In genomic region chr2:159617080-159617479, GRCh38 we compare ENCODE assay signal across 7 cellular contexts. TPM values are rescaled to one million over a fixed set of nuclear protein-coding genes. Genes with fewer than 3 reads are reported as not detected.
DNase-seq lines count a peak whose midpoint lies in the region; ATAC-seq and TF ChIP-seq lines count a peak whose summit lies in the region.

No MANE protein-coding gene starts in this region.

- H2BK5ac ChIP-seq in IMR-90 (ENCODE audit: low read depth, low read length, poor library complexity, severe bottlenecking), result peak overlapping the region; percentile 95

- DNase-seq in IMR-90 (no peak), MCF 10A (ENCODE audit: unreplicated experiment) (no peak), right lobe of liver (no peak), thoracic aorta (ENCODE audit: low spot score) (no peak), GM03348 (ENCODE audit: low spot score) (no peak)
- DNase-seq in effector memory CD4-positive, alpha-beta T cell, result no peak

- H3K4me3 ChIP-seq in IMR-90 (ENCODE audit: insufficient read depth, low read depth, low read length) (peak overlapping the region; percentile 88), right lobe of liver (peak overlapping the region; percentile 66 to 68 (median 66)), thoracic aorta (peak overlapping the region; percentile 90)
- H3K4me3 ChIP-seq in effector memory CD4-positive, alpha-beta T cell (ENCODE audit: insufficient read depth, low read depth, low read length, poor library complexity, severe bottlenecking), result no peak overlapping the region

- H3K18ac ChIP-seq in IMR-90 (ENCODE audit: low read depth, low read length), result peak overlapping the region; percentile 49

- peaks cover 7% of the 10 kb centered on the region for H3K4me1 Mint-ChIP-seq in MCF 10A (ENCODE audit: insufficient read depth, unreplicated experiment)

- intact Hi-C loops in IMR-90 (cut with micrococcal nuclease), result loop anchor here (10.0 kb wide), 1 partner anchor 482 kb away; no protein-coding TSS in a partner anchor
- intact Hi-C loops in MCF 10A (cut with micrococcal nuclease), result loop anchor here (5.0 kb wide), 1 partner anchor 100 kb away; no protein-coding TSS in a partner anchor
- intact Hi-C loops in right lobe of liver (cut with DNase I), result loop anchor here in 1 of 2 donors (10.0 kb wide), 1 partner anchor 98 kb away; the partner anchor contains the start of gene MARCHF7

- H3K14ac ChIP-seq in IMR-90 (replicated peaks; ENCODE audit: low read depth, low read length), result no peak overlapping the region

- H2BK15ac ChIP-seq in IMR-90 (ENCODE audit: low read depth, low read length), result no peak overlapping the region

- no peaks in the 10 kb centered on the region for H4K20me1 ChIP-seq in IMR-90 (ENCODE audit: insufficient read depth, low read length)

- H4K5ac ChIP-seq in IMR-90 (ENCODE audit: low read depth, low read length), result 0 out of 2 replicates have a peak overlapping the region, but pooled peaks have one; percentile 25

- H3K56ac ChIP-seq in IMR-90 (ENCODE audit: extremely low read depth, insufficient read depth, low read length), result no peak overlapping the region

- no peaks in the 10 kb centered on the region for H3K27me3 Mint-ChIP-seq in MCF 10A (ENCODE audit: insufficient read depth, unreplicated experiment)

- dilution Hi-C loops in IMR-90 (cut with HindIII; ENCODE audit: low sequenced_read_pairs, unreplicated experiment), result no loop called here

- H3K79me1 ChIP-seq in IMR-90 (ENCODE audit: low read depth in 1 of 2, low read length in 2 of 2), result peaks cover 0 to 11% of the 10 kb centered on the region in 2 experiments; a peak in 2 of 4 replicates

- H3K4me3 Mint-ChIP-seq in MCF 10A (ENCODE audit: unreplicated experiment), result peak overlapping the region; percentile 99

- peak overlapping the region; percentile 98 for H3K27ac Mint-ChIP-seq in MCF 10A (ENCODE audit: low read depth, unreplicated experiment)

- no peaks in the 10 kb centered on the region; the same call in 1 of the 2 replicates for H3K4me1 ChIP-seq in IMR-90 (ENCODE audit: control insufficient read depth, insufficient read depth, low read length)
- H3K4me1 ChIP-seq in right lobe of liver, result peaks cover 0 to 14% (median 2%) of the 10 kb centered on the region in 4 donors
- H3K4me1 ChIP-seq in thoracic aorta (ENCODE audit: control insufficient read depth in 1 of 2, low read depth in 2 of 2), result peaks cover 13 to 22% of the 10 kb centered on the region in 2 donors
- no peaks in the 10 kb centered on the region for H3K4me1 ChIP-seq in effector memory CD4-positive, alpha-beta T cell (ENCODE audit: control insufficient read depth, insufficient read depth, low read length, poor library complexity, severe bottlenecking)

- H3K9me3 Mint-ChIP-seq in MCF 10A (ENCODE audit: unreplicated experiment), result no peaks in the 10 kb centered on the region

- H3K9ac ChIP-seq in IMR-90 (ENCODE audit: low read depth, low read length), result peak overlapping the region; percentile 97

- TF ChIP-seq POLR2A in IMR-90 (IDR thresholded peaks at IDR 0.05; ENCODE audit: low read depth, low read length), result no peak
- TF ChIP-seq POLR2A in right lobe of liver (IDR thresholded peaks at IDR 0.05), result no peak

- no peak overlapping the region for H2AK5ac ChIP-seq in IMR-90 (ENCODE audit: low read depth, low read length)

- TF ChIP-seq CTCF in IMR-90 (conservative IDR thresholded peaks at IDR 0.05; ENCODE audit: low read depth, low read length), result no peak
- TF ChIP-seq CTCF in MCF 10A (IDR thresholded peaks at IDR 0.05; ENCODE audit: unreplicated experiment), result no peak
- no peak for TF ChIP-seq CTCF in right lobe of liver (IDR thresholded peaks at IDR 0.05)
- no peak for TF ChIP-seq CTCF in thoracic aorta (IDR thresholded peaks at IDR 0.05)

- H3K36me3 ChIP-seq in IMR-90 (ENCODE audit: control insufficient read depth, insufficient read depth, low read length) (no peaks in the 10 kb centered on the region), right lobe of liver (no peaks in the 10 kb centered on the region), thoracic aorta (no peaks in the 10 kb centered on the region)
- no peaks in the 10 kb centered on the region for H3K36me3 ChIP-seq in effector memory CD4-positive, alpha-beta T cell (ENCODE audit: control insufficient read depth, insufficient read depth, low read length)

- H3K4me2 ChIP-seq in IMR-90 (ENCODE audit: low read depth, low read length), result peak overlapping the region; percentile 52

- H3K36me3 Mint-ChIP-seq in MCF 10A (ENCODE audit: insufficient read depth, unreplicated experiment), result peaks cover 12% of the 10 kb centered on the region

- CTCF ChIA-PET in IMR-90 (lab: Yijun Ruan, JAX), result no interaction called here
- CTCF ChIA-PET in MCF 10A (lab: Yijun Ruan, JAX), result interaction anchor here (0.5 to 1.3 kb wide), 4 partner anchors 8 to 293 kb away, joined by 3 to 4 read pairs (median 3); no protein-coding TSS in a partner anchor

- H3K27ac ChIP-seq in IMR-90 (ENCODE audit: insufficient read depth, low read length), result peak overlapping the region; percentile 32; the same call in 1 of the 2 replicates
- peak overlapping the region; percentile 97 to 98 (median 97) for H3K27ac ChIP-seq in right lobe of liver
- H3K27ac ChIP-seq in thoracic aorta, result peak overlapping the region in 1 of 2 donors; percentile 96
- H3K27ac ChIP-seq in effector memory CD4-positive, alpha-beta T cell (ENCODE audit: insufficient read depth, low read length, poor library complexity, severe bottlenecking), result no peak overlapping the region

- BruUV-seq in IMR-90 (replicated peaks; lab: Mats Ljungman, UMichigan) (no TSS peak), MCF 10A (replicated peaks; lab: Mats Ljungman, UMichigan) (no TSS peak)

- 0 out of 2 replicates have a peak, but pooled peaks cover 3% of the 10 kb centered on the region for H3K9me1 ChIP-seq in IMR-90 (ENCODE audit: insufficient read depth, low read length)

- peak overlapping the region; percentile 1; the same call in 1 of the 2 replicates for H3K23ac ChIP-seq in IMR-90 (ENCODE audit: low read depth, low read length)

- in situ Hi-C loops in IMR-90 (cut with MboI; ENCODE audit: low sequenced_read_pairs), result no loop called here

- H2BK20ac ChIP-seq in IMR-90 (ENCODE audit: low read depth, low read length), result no peak overlapping the region

- no peak overlapping the region for H3K4ac ChIP-seq in IMR-90 (ENCODE audit: low read depth, low read length)

- H3K27me3 ChIP-seq in IMR-90 (ENCODE audit: control insufficient read depth, insufficient read depth, low read length) (no peaks in the 10 kb centered on the region), right lobe of liver (no peaks in the 10 kb centered on the region), thoracic aorta (replicated peaks; ENCODE audit: insufficient read depth) (no peaks in the 10 kb centered on the region)
- H3K27me3 ChIP-seq in effector memory CD4-positive, alpha-beta T cell (replicated peaks; ENCODE audit: control insufficient read depth, insufficient read depth, low read length, poor library complexity, severe bottlenecking), result no peaks in the 10 kb centered on the region

- H2BK120ac ChIP-seq in IMR-90 (ENCODE audit: low read depth, low read length), result no peak overlapping the region

- H3K9me3 ChIP-seq in IMR-90 (ENCODE audit: control insufficient read depth, insufficient read depth, low read length) (no peaks in the 10 kb centered on the region), right lobe of liver (no peaks in the 10 kb centered on the region), thoracic aorta (no peaks in the 10 kb centered on the region)
- H3K9me3 ChIP-seq in effector memory CD4-positive, alpha-beta T cell (ENCODE audit: control insufficient read depth, low read length), result no peaks in the 10 kb centered on the region

- no peak for TF ChIP-seq RAD21 in IMR-90 (IDR thresholded peaks at IDR 0.05; ENCODE audit: low read length)

- no peak overlapping the region for H4K91ac ChIP-seq in IMR-90 (ENCODE audit: insufficient read depth, low read depth, low read length)

- POLR2A ChIA-PET in IMR-90 (lab: Charles Lee; ENCODE audit: unreplicated experiment), result no interaction called here
- POLR2A ChIA-PET in MCF 10A (lab: Yijun Ruan, JAX), result interaction anchor here (0.6 to 11.1 kb wide), 13 partner anchors 8 to 249 kb away, joined by 3 to 262 read pairs (median 5); partner anchors contain the start of gene MARCHF7

- H4K8ac ChIP-seq in IMR-90 (ENCODE audit: low read depth in 2 of 2, low read length in 2 of 2), result peak overlapping the region in 1 of 2 experiments; percentile 22; a peak in 1 of 4 replicates

- no peak overlapping the region for H2AFZ ChIP-seq in IMR-90 (replicated peaks; ENCODE audit: low read length, poor library complexity)

- ATAC-seq in IMR-90 (ENCODE audit: low read depth) (no peak), right lobe of liver (no peak), thoracic aorta (ENCODE audit: insufficient number of reproducible peaks, low FRiP score, low read depth) (no peak), HG02981 (IDR thresholded peaks at IDR 0.05; ENCODE audit: unreplicated experiment) (no peak)

- no CpG with 5 or more reads among the region's 4 CpGs for WGBS in IMR-90 (ENCODE audit: extremely low coverage in 2 of 2, insufficient read length in 1 of 2), 2 experiments
- WGBS in right lobe of liver (ENCODE audit: insufficient coverage, low coverage, low lambda C conversion rate, missing lambda C conversion rate), result 9% methylated on average over 4 of the region's 4 CpGs

- H2AK9ac ChIP-seq in IMR-90 (replicated peaks; ENCODE audit: low read depth, low read length, poor library complexity), result no peak overlapping the region

TF ChIP-seq in IMR-90, 13 proteins besides CTCF, POLR2A, EP300 and RAD21 (continues in another document):
- TF ChIP-seq ELK1 (IDR thresholded peaks at IDR 0.05; ENCODE audit: borderline replicate concordance, low read depth, low read length), result no peak
- TF ChIP-seq RFX5 (IDR thresholded peaks at IDR 0.05; ENCODE audit: low read depth, low read length), result no peak
- no peak for TF ChIP-seq CHD1 (IDR thresholded peaks at IDR 0.05; ENCODE audit: low read depth, low read length)
- TF ChIP-seq BHLHE40 (IDR thresholded peaks at IDR 0.05; ENCODE audit: low read depth, low read length), result no peak
- TF ChIP-seq NFE2L2 (IDR thresholded peaks at IDR 0.05; ENCODE audit: low read depth, low read length), result no peak
- TF ChIP-seq RCOR1 (IDR thresholded peaks at IDR 0.05; ENCODE audit: insufficient replicate concordance, low read length), result no peak

RNA-seq across cellular contexts. Expression of gene BAZ2B, which starts 0.7 kb away (rescaled TPM):
- total RNA-seq in IMR-90 (2012; rRNA removed), result 42.1 and 49.7 TPM in 2 replicates
- polyA plus RNA-seq in IMR-90 (2012; rRNA removed), result 8.9 and 9.0 TPM in 2 replicates
- polyA plus RNA-seq in IMR-90 (2012; cell fraction: cytosol; rRNA removed), result 1.9 and 3.0 TPM in 2 replicates
- 2.6 and 23.5 TPM in 2 replicates for polyA plus RNA-seq in IMR-90 (2012; cell fraction: nucleus; rRNA removed; ENCODE audit: low replicate concordance)
- total RNA-seq in MCF 10A (2022), result 51.8 and 60.0 TPM in 2 replicates
- total RNA-seq in right lobe of liver, result 10 to 100 TPM; 18.0 to 32.8 (median 24.2) TPM
- 100 to 1,000 TPM in 1 of 2 donors, 10 to 100 TPM in 1; 73.8 to 147 TPM for total RNA-seq in thoracic aorta
